ENCODE assay signal across 16 cellular contexts in the genomic region with DNA sequence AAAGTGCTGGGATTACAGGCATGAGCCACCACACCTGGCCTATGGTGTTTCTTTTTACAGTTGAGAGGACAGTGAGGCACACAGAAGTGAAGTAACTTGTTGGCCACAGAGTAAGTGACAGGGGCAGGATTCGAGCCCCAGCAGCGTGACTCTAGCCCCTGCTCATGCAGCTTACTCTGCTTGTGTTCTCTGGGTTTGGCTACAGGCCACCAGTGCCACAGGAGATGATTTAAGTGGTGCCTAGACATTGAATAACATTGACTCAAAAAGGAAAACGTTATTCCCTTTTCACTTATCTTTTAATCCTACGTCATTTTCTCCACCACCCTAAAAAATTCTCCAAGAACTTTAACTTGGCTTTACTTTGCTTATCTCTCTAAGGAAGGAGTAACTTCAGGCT.
DNase-seq lines count a peak whose midpoint lies in the region; ATAC-seq and TF ChIP-seq lines count a peak whose summit lies in the region.
"Had no signal": no experiment of that assay in that cellular context is flagged by ENCODE, and none has a peak within 500 bp of the region (broad histone marks: within the 10 kb centered on the region; RNA-seq: fewer than 3 reads in every experiment).

No MANE protein-coding gene starts in this region.

- TF ChIP-seq POLR2A in HCT116 (IDR thresholded peaks at IDR 0.05; ENCODE audit: borderline replicate concordance, extremely low read depth, insufficient read depth, insufficient read length) = no peak
- TF ChIP-seq POLR2A in suprapubic skin (IDR thresholded peaks at IDR 0.05) = no peak

- no peak overlapping the region for H3K27ac Mint-ChIP-seq in WTC11
- H3K27ac Mint-ChIP-seq: activated T-helper 1 cell treated with anti-CD3 and anti-CD28 coated beads, Interleukin-12 subunit alpha, Interleukin-12 subunit beta, Interleukin-2, Interleukin-4 antibody, amounts not matched to agents 30 ng/mL and 10 ng/mL and 1 ng/mL, durations not matched to agents 14 hours and 24 hours and 36 hours; CD14-positive monocyte had no signal

- H2AFZ ChIP-seq in HCT116 (ENCODE audit: low read depth, low read length, poor library complexity, severe bottlenecking) (no peak overlapping the region), smooth muscle cell (ENCODE audit: low read depth) (no peak overlapping the region)

- BruUV-seq in HCT116 (replicated peaks; lab: Mats Ljungman, UMichigan) = no TSS peak

- DNase-seq in HCT116 (ENCODE audit: low read depth, low spot score) (no peak), WTC11 (ENCODE audit: low spot score) (no peak), foreskin keratinocyte (peak; percentile 21 to 38), smooth muscle cell (lab: John Stamatoyannopoulos, UW; ENCODE audit: unreplicated experiment) (no peak), SIG-M5 (lab: John Stamatoyannopoulos, UW) (no peak), suprapubic skin (ENCODE audit: low spot score in 2 of 2) (no peak), RPMI8226 (no peak), psoas muscle (no peak)
- DNase-seq: activated CD4-positive, alpha-beta T cell treated with anti-CD3 and anti-CD28 coated beads, Interleukin-2, amount 50 U/mL, for 4 hours; effector memory CD4-positive, alpha-beta T cell; naive B cell; NCI-H1436; NCI-H69; stimulated activated CD4-positive, alpha-beta T cell treated with anti-CD3 and anti-CD28 coated beads, Interleukin-4, amount 100 ng/mL, for 24 hours had no signal

- no peaks in the 10 kb centered on the region for H3K36me3 Mint-ChIP-seq in WTC11
- H3K36me3 Mint-ChIP-seq: CD14-positive monocyte, naive B cell had no signal

- H3K9me3 Mint-ChIP-seq in WTC11 = no peaks in the 10 kb centered on the region
- H3K9me3 Mint-ChIP-seq: activated T-helper 1 cell treated with anti-CD3 and anti-CD28 coated beads, Interleukin-12 subunit alpha, Interleukin-12 subunit beta, Interleukin-2, Interleukin-4 antibody, amounts not matched to agents 30 ng/mL and 10 ng/mL and 1 ng/mL, durations not matched to agents 14 hours and 24 hours and 36 hours; naive B cell had no signal

- H3K9me3 ChIP-seq in HCT116 (ENCODE audit: control insufficient read depth in 1 of 2, insufficient read depth in 1 of 2, low read depth in 1 of 2, low read length in 2 of 2) = no peaks in the 10 kb centered on the region
- H3K9me3 ChIP-seq in smooth muscle cell (replicated peaks; ENCODE audit: low read depth) = no peaks in the 10 kb centered on the region
- H3K9me3 ChIP-seq in suprapubic skin = no peaks in the 10 kb centered on the region
- no peaks in the 10 kb centered on the region for H3K9me3 ChIP-seq in psoas muscle

- H3K27me3 ChIP-seq in HCT116 (ENCODE audit: insufficient read depth, low read length) (no peaks in the 10 kb centered on the region), foreskin keratinocyte (no peaks in the 10 kb centered on the region), smooth muscle cell (ENCODE audit: low read depth) (no peaks in the 10 kb centered on the region), suprapubic skin (no peaks in the 10 kb centered on the region), psoas muscle (ENCODE audit: insufficient read depth in 3 of 3, low read length in 2 of 3) (no peaks in the 10 kb centered on the region)

- H3K9me2 ChIP-seq in HCT116 (ENCODE audit: insufficient read depth) = no peaks in the 10 kb centered on the region

- H3K4me3 ChIP-seq in HCT116 (replicated peaks in 1 of 2; ENCODE audit: low read depth in 1 of 2, low read length in 2 of 2) = no peak overlapping the region
- no peak overlapping the region for H3K4me3 ChIP-seq in smooth muscle cell
- H3K4me3 ChIP-seq in suprapubic skin = no peak overlapping the region
- no peak overlapping the region for H3K4me3 ChIP-seq in psoas muscle

- TF ChIP-seq RAD21 in HCT116 (IDR thresholded peaks at IDR 0.05; ENCODE audit: low read depth) = no peak

- TF ChIP-seq CTCF in HCT116 (IDR thresholded peaks at IDR 0.05 in 2 of 3, conservative IDR thresholded peaks at IDR 0.05 in 1 of 3; ENCODE audit: borderline replicate concordance in 1 of 3, insufficient read depth in 1 of 3, low read depth in 2 of 3, low read length in 2 of 3) (no peak), WTC11 (IDR thresholded peaks at IDR 0.05) (no peak), foreskin keratinocyte (conservative IDR thresholded peaks at IDR 0.05) (no peak), smooth muscle cell (IDR thresholded peaks at IDR 0.05; ENCODE audit: borderline replicate concordance, insufficient read depth, poor library complexity, severe bottlenecking) (no peak), suprapubic skin (IDR thresholded peaks at IDR 0.05) (no peak), psoas muscle (IDR thresholded peaks at IDR 0.05) (no peak)

- 6% methylated on average over 4 of the region's 4 CpGs for WGBS in smooth muscle cell (ENCODE audit: low lambda C conversion rate)
- WGBS in suprapubic skin = 41% methylated on average over 4 of the region's 4 CpGs
- 71 to 77% (median 74%) methylated on average over 4 of the region's 4 CpGs for WGBS in psoas muscle, 3 donors

- peaks cover 10% of the 10 kb centered on the region for H3K4me1 Mint-ChIP-seq in WTC11

- H3K4me3 Mint-ChIP-seq in WTC11 = no peak overlapping the region
- H3K4me3 Mint-ChIP-seq: activated T-helper 1 cell treated with anti-CD3 and anti-CD28 coated beads, Interleukin-12 subunit alpha, Interleukin-12 subunit beta, Interleukin-2, Interleukin-4 antibody, amounts not matched to agents 30 ng/mL and 10 ng/mL and 1 ng/mL, durations not matched to agents 14 hours and 24 hours and 36 hours; CD14-positive monocyte; naive B cell had no signal

- H3K4me2 ChIP-seq in HCT116 (ENCODE audit: low read length) (peak overlapping the region; percentile 28; the same call in 1 of the 2 replicates), smooth muscle cell (peak overlapping the region; percentile 81)

- no peaks in the 10 kb centered on the region for H3K79me2 ChIP-seq in HCT116 (ENCODE audit: insufficient read depth, low read length)
- H3K79me2 ChIP-seq in smooth muscle cell (ENCODE audit: low read depth) = peaks cover 18% of the 10 kb centered on the region

- H4K20me1 ChIP-seq in HCT116 (ENCODE audit: insufficient read depth) = no peaks in the 10 kb centered on the region
- no peaks in the 10 kb centered on the region for H4K20me1 ChIP-seq in smooth muscle cell (ENCODE audit: low read depth)

- RAD21 ChIA-PET in HCT116 (lab: Charles Lee; ENCODE audit: low non-redundant PET in 1 of 2, low total read pairs in 2 of 2, uncharacterized antibody in 2 of 2, unreplicated experiment in 2 of 2) = no interaction called here

- H3K36me3 ChIP-seq in HCT116 (ENCODE audit: control insufficient read depth in 1 of 2, insufficient read depth in 2 of 2, low read length in 2 of 2) (no peaks in the 10 kb centered on the region), smooth muscle cell (ENCODE audit: low read depth) (no peaks in the 10 kb centered on the region), suprapubic skin (no peaks in the 10 kb centered on the region), psoas muscle (ENCODE audit: insufficient read depth in 1 of 2, low read depth in 1 of 2) (no peaks in the 10 kb centered on the region)

- CTCF ChIA-PET in HCT116 (lab: Charles Lee) (no interaction called here), WTC11 (lab: Charles Lee) (no interaction called here)

- no peaks in the 10 kb centered on the region for H3K27me3 Mint-ChIP-seq in WTC11 (ENCODE audit: low read depth)
- H3K27me3 Mint-ChIP-seq: naive B cell had no signal

- H3K4me1 ChIP-seq in HCT116 (ENCODE audit: control insufficient read depth in 1 of 2, insufficient read depth in 2 of 2, low read length in 2 of 2) (peaks cover 0 to 13% of the 10 kb centered on the region in 2 experiments; a peak in 2 of 4 replicates), foreskin keratinocyte (peaks cover 11% of the 10 kb centered on the region), smooth muscle cell (ENCODE audit: low read depth) (peaks cover 14% of the 10 kb centered on the region), suprapubic skin (no peaks in the 10 kb centered on the region), psoas muscle (no peaks in the 10 kb centered on the region)

- intact Hi-C loops in HCT116 (cut with micrococcal nuclease) (no loop called here), psoas muscle (cut with DNase I) (no loop called here)

- TF ChIP-seq EP300 in suprapubic skin (IDR thresholded peaks at IDR 0.05) = no peak

- H3K9ac ChIP-seq in HCT116 (ENCODE audit: low read length) (no peak overlapping the region), smooth muscle cell (ENCODE audit: low read depth) (peak overlapping the region; percentile 30)

- ATAC-seq in HCT116 (no peak), WTC11 (0 out of 2 replicates have a peak, but pooled peaks have one; percentile 31), foreskin keratinocyte (peak; percentile 45), psoas muscle (no peak)

- POLR2A ChIA-PET in HCT116 (lab: Charles Lee) = no interaction called here
- POLR2A ChIA-PET in WTC11 (lab: Charles Lee) = no interaction called here

- H3K27ac ChIP-seq in HCT116 (ENCODE audit: low read depth, low read length) = no peak overlapping the region
- H3K27ac ChIP-seq in foreskin keratinocyte = peak overlapping the region; percentile 1
- peak overlapping the region; percentile 90 for H3K27ac ChIP-seq in smooth muscle cell (ENCODE audit: low read depth)
- no peak overlapping the region for H3K27ac ChIP-seq in suprapubic skin
- no peak overlapping the region for H3K27ac ChIP-seq in psoas muscle

- H3F3A ChIP-seq in smooth muscle cell (ENCODE audit: low read depth) = peaks cover 11% of the 10 kb centered on the region

TF ChIP-seq in HCT116, 20 proteins besides CTCF, POLR2A, EP300 and RAD21:
- TF ChIP-seq, protein P1, sequence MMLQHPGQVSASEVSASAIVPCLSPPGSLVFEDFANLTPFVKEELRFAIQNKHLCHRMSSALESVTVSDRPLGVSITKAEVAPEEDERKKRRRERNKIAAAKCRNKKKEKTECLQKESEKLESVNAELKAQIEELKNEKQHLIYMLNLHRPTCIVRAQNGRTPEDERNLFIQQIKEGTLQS (IDR thresholded peaks at IDR 0.05) = no peak
- TF ChIP-seq CEBPB (IDR thresholded peaks at IDR 0.05; ENCODE audit: low read depth) (no peak), SIN3A (IDR thresholded peaks at IDR 0.05; ENCODE audit: low read depth) (no peak)
- TF ChIP-seq, protein P2, sequence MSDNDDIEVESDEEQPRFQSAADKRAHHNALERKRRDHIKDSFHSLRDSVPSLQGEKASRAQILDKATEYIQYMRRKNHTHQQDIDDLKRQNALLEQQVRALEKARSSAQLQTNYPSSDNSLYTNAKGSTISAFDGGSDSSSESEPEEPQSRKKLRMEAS (IDR thresholded peaks at IDR 0.05) = no peak

TF ChIP-seq in WTC11, 78 proteins besides CTCF, POLR2A, EP300 and RAD21 (continues in another document):
- TF ChIP-seq FOXP1 (CRISPR knock-in tag; IDR thresholded peaks at IDR 0.05; ENCODE audit: borderline replicate concordance) (no peak), ZNF317 (CRISPR knock-in tag; IDR thresholded peaks at IDR 0.05; ENCODE audit: borderline replicate concordance, low read depth) (no peak)

Comparison
In these comparisons a context has a peak if more than half of its experiments do, and no peak if none do; other contexts are left out.
1. ATAC-seq: peak in WTC11 (single experiment) and foreskin keratinocyte (single experiment); none in HCT116 (single experiment) and psoas muscle (0 of 4).
2. DNase-seq: peak in foreskin keratinocyte (2 of 2); none in HCT116 (single experiment), WTC11 (single experiment), smooth muscle cell (single experiment), SIG-M5 (single experiment), suprapubic skin (0 of 2), RPMI8226 (single experiment) and psoas muscle (0 of 2).
3. H3K27ac ChIP-seq: peak in foreskin keratinocyte (single experiment) and smooth muscle cell (single experiment); none in HCT116 (single experiment), suprapubic skin (single experiment) and psoas muscle (single experiment).